9 cellular contexts compared by ENCODE assay signal in genomic region chr7:34430456-34430855, GRCh38.
DNase-seq lines count a peak whose midpoint lies in the region; ATAC-seq, FAIRE-seq and TF ChIP-seq lines count a peak whose summit lies in the region.
"Had no signal": no experiment of that assay in that cellular context is flagged by ENCODE, and none has a peak within 500 bp of the region (broad histone marks: within the 10 kb centered on the region; RNA-seq: fewer than 3 reads in every experiment).

No MANE protein-coding gene starts in this region.

- no peak overlapping the region for H2AFZ ChIP-seq in SU-DHL-6 (ENCODE audit: low read depth, low read length, severe bottlenecking)

- H3K27me3 ChIP-seq in SU-DHL-6 (ENCODE audit: low read length) (no peaks in the 10 kb centered on the region), uterus (no peaks in the 10 kb centered on the region), body of pancreas (no peaks in the 10 kb centered on the region)

- H3F3A ChIP-seq in SU-DHL-6 (ENCODE audit: insufficient read depth), result no peaks in the 10 kb centered on the region

- no peaks in the 10 kb centered on the region for H3K9me2 ChIP-seq in SU-DHL-6 (replicated peaks; ENCODE audit: insufficient read depth, low read length)

- H3K4me1 ChIP-seq in uterus (no peaks in the 10 kb centered on the region), body of pancreas (no peaks in the 10 kb centered on the region)
- H3K4me1 ChIP-seq: HAP-1 had no signal

- H3K79me2 ChIP-seq in SU-DHL-6 (ENCODE audit: insufficient read depth, low read length), result no peaks in the 10 kb centered on the region

- no peak overlapping the region for H3K4me2 ChIP-seq in SU-DHL-6 (ENCODE audit: low read depth, low read length, poor library complexity, severe bottlenecking)

- DNase-seq in COLO829 (ENCODE audit: low spot score), result peak; percentile 47
- DNase-seq in H54 (ENCODE audit: insufficient read length, low spot score), result peak; percentile 42
- DNase-seq in iris pigment epithelial cell (ENCODE audit: low read depth), result peak; percentile 71
- no peak for DNase-seq in stimulated activated CD4-positive, alpha-beta T cell treated with anti-CD3 and anti-CD28 coated beads, Interleukin-4, amount 100 ng/mL, for 24 hours
- DNase-seq in uterus, result no peak
- DNase-seq in body of pancreas, result no peak

- H3K9me3 ChIP-seq in SU-DHL-6 (ENCODE audit: insufficient read depth, low read length) (no peaks in the 10 kb centered on the region), uterus (no peaks in the 10 kb centered on the region), body of pancreas (peaks cover 0 to 9% (median 0%) of the 10 kb centered on the region in 3 donors)
- H3K9me3 ChIP-seq: HAP-1 had no signal

- H3K9ac ChIP-seq in SU-DHL-6 (ENCODE audit: low read length), result no peak overlapping the region

- H3K27ac ChIP-seq in SU-DHL-6 (ENCODE audit: low read depth, low read length) (no peak overlapping the region), uterus (no peak overlapping the region), body of pancreas (no peak overlapping the region)

- FAIRE-seq in H54 (lab: Jason Lieb, UNC), result peak; percentile 33

- peak; percentile 32 for TF ChIP-seq CTCF in SU-DHL-6 (IDR thresholded peaks at IDR 0.05; ENCODE audit: insufficient read depth, low read length, poor library complexity, severe bottlenecking)
- TF ChIP-seq CTCF in uterus (IDR thresholded peaks at IDR 0.05), result no peak
- TF ChIP-seq CTCF in body of pancreas (IDR thresholded peaks at IDR 0.05), result no peak

- ATAC-seq in HG03565 (IDR thresholded peaks at IDR 0.05; ENCODE audit: unreplicated experiment), result no peak
- no peak for ATAC-seq in body of pancreas

- H3K4me3 ChIP-seq in SU-DHL-6 (ENCODE audit: insufficient read depth, low read length, poor library complexity, severe bottlenecking) (no peak overlapping the region), uterus (no peak overlapping the region), body of pancreas (no peak overlapping the region)
- H3K4me3 ChIP-seq: HAP-1 had no signal

- H3K36me3 ChIP-seq in SU-DHL-6 (ENCODE audit: low read length), result no peaks in the 10 kb centered on the region
- no peaks in the 10 kb centered on the region for H3K36me3 ChIP-seq in uterus
- H3K36me3 ChIP-seq in body of pancreas (replicated peaks in 1 of 2; ENCODE audit: insufficient read depth in 1 of 2, low read depth in 2 of 2), result no peaks in the 10 kb centered on the region
- H3K36me3 ChIP-seq: HAP-1 had no signal

- TF ChIP-seq POLR2A in H54 (IDR thresholded peaks at IDR 0.05; ENCODE audit: low read depth, low read length), result no peak
- TF ChIP-seq POLR2A in uterus (IDR thresholded peaks at IDR 0.05), result no peak
- no peak for TF ChIP-seq POLR2A in body of pancreas (IDR thresholded peaks at IDR 0.05)

- no peaks in the 10 kb centered on the region for H4K20me1 ChIP-seq in SU-DHL-6 (ENCODE audit: low read depth, low read length)

- intact Hi-C loops in uterus (cut with DNase I; ENCODE audit: low total_unique reads), result no loop called here
- intact Hi-C loops in body of pancreas (cut with DNase I), result no loop called here

- 54 to 62% methylated on average over 4 of the region's 4 CpGs for WGBS in body of pancreas, 2 donors

Comparison
In these comparisons a context has a peak if more than half of its experiments do, and no peak if none do; other contexts are left out.
1. DNase-seq: peak in COLO829 (single experiment), H54 (single experiment) and iris pigment epithelial cell (single experiment); none in stimulated activated CD4-positive, alpha-beta T cell treated with anti-CD3 and anti-CD28 coated beads, Interleukin-4, amount 100 ng/mL, for 24 hours (single experiment), uterus (0 of 2) and body of pancreas (0 of 4).